1 cellular context compared by ENCODE assay signal in genomic region chr20:49288250-49288751, GRCh38.
TF ChIP-seq lines count a peak whose summit lies in the region.

No MANE protein-coding gene starts in this region.

TF ChIP-seq in endothelial cell of umbilical vein, 7 proteins besides CTCF, POLR2A, EP300 and RAD21:
- no peak for TF ChIP-seq FOS (IDR thresholded peaks at IDR 0.05; ENCODE audit: borderline replicate concordance, insufficient read depth, low read length)
- no peak for TF ChIP-seq EZH2 (IDR thresholded peaks at IDR 0.05; ENCODE audit: borderline replicate concordance, low read depth, low read length, severe bottlenecking)
- TF ChIP-seq MYC (IDR thresholded peaks at IDR 0.05; ENCODE audit: low read depth, low read length) = no peak
- no peak for TF ChIP-seq MAX (IDR thresholded peaks at IDR 0.05; ENCODE audit: insufficient read depth, insufficient read length)
